ENCODE assay signal across 14 cellular contexts in the genomic region with DNA sequence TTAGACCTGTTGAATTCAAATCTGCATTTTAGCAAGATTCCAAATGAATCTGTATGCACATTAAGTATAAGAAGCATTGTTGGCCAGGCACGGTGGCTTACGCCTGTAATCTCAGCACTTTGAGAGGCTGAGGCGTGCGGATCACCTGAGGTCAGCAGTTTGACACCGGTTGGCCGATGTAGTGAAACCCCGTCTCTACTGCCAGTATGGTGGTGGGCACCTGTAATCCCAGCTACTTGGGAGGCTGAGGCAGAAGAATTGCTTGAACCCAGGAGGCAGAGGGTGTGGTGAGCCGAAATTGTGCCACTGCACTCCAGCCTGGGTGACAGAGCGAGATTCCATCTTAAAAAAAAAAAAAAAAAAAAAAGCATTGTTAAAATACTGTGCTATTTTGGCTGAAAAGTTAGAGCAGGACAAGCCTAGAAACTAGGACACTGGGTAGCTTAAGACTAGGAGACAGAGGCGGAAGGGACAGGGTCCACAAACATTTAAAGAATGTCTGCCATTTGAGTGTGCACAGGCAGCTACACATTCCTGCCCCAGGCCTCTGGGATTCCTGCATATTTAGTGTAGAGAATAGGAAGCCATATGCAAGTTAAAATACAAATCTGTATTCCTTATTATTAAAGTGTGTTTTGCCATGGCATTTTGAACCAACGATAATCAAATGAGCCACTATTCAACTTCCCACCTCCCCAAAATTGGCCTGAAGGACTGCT. TPM values are rescaled to one million over a fixed set of nuclear protein-coding genes. Genes with fewer than 3 reads are reported as not detected.
DNase-seq lines count a peak whose midpoint lies in the region; ATAC-seq, FAIRE-seq and TF ChIP-seq lines count a peak whose summit lies in the region.
"Had no signal": no experiment of that assay in that cellular context is flagged by ENCODE, and none has a peak within 500 bp of the region (broad histone marks: within the 10 kb centered on the region; RNA-seq: fewer than 3 reads in every experiment).

No MANE protein-coding gene starts in this region.

- no TSS peak for BruUV-seq in HCT116 (replicated peaks; lab: Mats Ljungman, UMichigan)
- no TSS peak for BruUV-seq in K562 (replicated peaks; lab: Mats Ljungman, UMichigan)

- H3K9ac ChIP-seq in HCT116 (ENCODE audit: low read length) (peak overlapping the region; percentile 1; the same call in 1 of the 2 replicates), K562 (ENCODE audit: insufficient read depth in 1 of 2, low read depth in 2 of 2, low read length in 2 of 2) (peak overlapping the region in 1 of 2 experiments; percentile 60; a peak in 1 of 4 replicates)

- intact Hi-C loops in HCT116 (cut with micrococcal nuclease): loop anchor here (5.0 kb wide), 1 partner anchor 44 kb away; the partner anchor contains the start of gene EEF1A1
- intact Hi-C loops in K562 (cut with micrococcal nuclease): loop anchor here (1.0 kb wide), 1 partner anchor 45 kb away; the partner anchor contains the start of gene EEF1A1

- no peak overlapping the region for H3K27ac ChIP-seq in HCT116 (ENCODE audit: low read depth, low read length)
- no peak overlapping the region; the same call in 2 of the 3 replicates for H3K27ac ChIP-seq in K562 (ENCODE audit: extremely low read depth, low read depth, low read length)

- H3K36me3 ChIP-seq in HCT116 (ENCODE audit: control insufficient read depth in 1 of 2, insufficient read depth in 2 of 2, low read length in 2 of 2): no peaks in the 10 kb centered on the region
- no peaks in the 10 kb centered on the region for H3K36me3 ChIP-seq in K562 (ENCODE audit: control insufficient read depth, insufficient read depth, low read length)
- H3K36me3 ChIP-seq: left lung had no signal

- peaks cover 26 to 44% of the 10 kb centered on the region in 2 experiments for H3K4me1 ChIP-seq in HCT116 (ENCODE audit: control insufficient read depth in 1 of 2, insufficient read depth in 2 of 2, low read length in 2 of 2)
- H3K4me1 ChIP-seq in K562 (replicated peaks in 1 of 2; ENCODE audit: control insufficient read depth in 2 of 2, insufficient read depth in 2 of 2, low read length in 2 of 2): peaks cover 4 to 19% of the 10 kb centered on the region in 2 experiments; a peak in 4 of 5 replicates

- peak; percentile 57 for DNase-seq in 8988T
- DNase-seq in HCT116 (ENCODE audit: low read depth, low spot score): no peak
- DNase-seq in K562 (ENCODE audit: extremely low read depth in 1 of 4, low spot score in 3 of 4): no peak
- peak; percentile 71 for DNase-seq in kidney tubule cell (ENCODE audit: low spot score)
- no peak for DNase-seq in anterior cingulate cortex (lab: John Stamatoyannopoulos, UW)
- DNase-seq in OCI-M2 (lab: John Stamatoyannopoulos, UW; ENCODE audit: unreplicated experiment): no peak
- no peak for DNase-seq in central memory CD4-positive, alpha-beta T cell
- DNase-seq in Ammon's horn (ENCODE audit: low spot score): no peak
- DNase-seq: activated CD4-positive, CD25-positive, alpha-beta regulatory T cell; activated T-cell treated with anti-CD3 and anti-CD28 coated beads, Interleukin-2, amount 50 U/mL, for 72 hours; cerebellar nuclear complex; left lung; posterior cingulate gyrus; SIG-M5 had no signal

- H2AFZ ChIP-seq in HCT116 (ENCODE audit: low read depth, low read length, poor library complexity, severe bottlenecking): peak overlapping the region; percentile 72
- peak overlapping the region; percentile 87 for H2AFZ ChIP-seq in K562 (ENCODE audit: low read depth, low read length)

- H4K20me1 ChIP-seq in HCT116 (ENCODE audit: insufficient read depth): no peaks in the 10 kb centered on the region
- H4K20me1 ChIP-seq in K562 (replicated peaks; ENCODE audit: control insufficient read depth, insufficient read depth, low read length): no peaks in the 10 kb centered on the region

- POLR2A ChIA-PET in HCT116 (lab: Charles Lee): interaction anchor here (0.7 to 2.3 kb wide), 3 partner anchors 8 to 45 kb away, joined by 3 to 16 read pairs (median 6); partner anchors contain the start of gene EEF1A1
- POLR2A ChIA-PET in K562 (lab: Yijun Ruan, JAX): interaction anchor here (1.1 to 4.3 kb wide), 4 partner anchors 15 to 50 kb away, joined by 4 to 24 read pairs (median 5); partner anchors contain the start of gene EEF1A1

- H3K79me2 ChIP-seq in HCT116 (ENCODE audit: insufficient read depth, low read length) (no peaks in the 10 kb centered on the region), K562 (ENCODE audit: control insufficient read depth, insufficient read depth, low read length) (no peaks in the 10 kb centered on the region)

- WGBS in K562 (ENCODE audit: insufficient coverage, low coverage, missing lambda C conversion rate): 78% methylated on average over 10 of the region's 11 CpGs

- in situ Hi-C loops in K562 (cut with MboI): no loop called here

- TF ChIP-seq CTCF in HCT116 (IDR thresholded peaks at IDR 0.05 in 2 of 3, conservative IDR thresholded peaks at IDR 0.05 in 1 of 3; ENCODE audit: borderline replicate concordance in 1 of 3, insufficient read depth in 1 of 3, low read depth in 2 of 3, low read length in 2 of 3) (no peak), K562 (IDR thresholded peaks at IDR 0.05 in 2 of 3, conservative IDR thresholded peaks at IDR 0.05 in 1 of 3; ENCODE audit: insufficient read depth in 2 of 3, low read depth in 1 of 3, low read length in 3 of 3) (no peak)

- no peak for FAIRE-seq in K562 (lab: Jason Lieb, UNC)

- H3K9me3 ChIP-seq in HCT116 (ENCODE audit: control insufficient read depth in 1 of 2, insufficient read depth in 1 of 2, low read depth in 1 of 2, low read length in 2 of 2) (no peaks in the 10 kb centered on the region), K562 (replicated peaks; ENCODE audit: control insufficient read depth, insufficient read depth, low read depth, low read length) (no peaks in the 10 kb centered on the region)
- H3K9me3 ChIP-seq: left lung had no signal

- H3K27me3 ChIP-seq in HCT116 (ENCODE audit: insufficient read depth, low read length): no peaks in the 10 kb centered on the region
- H3K27me3 ChIP-seq in K562 (ENCODE audit: control insufficient read depth in 2 of 2, insufficient read depth in 2 of 2, low read length in 2 of 2): no peaks in the 10 kb centered on the region
- H3K27me3 ChIP-seq: left lung had no signal

- TF ChIP-seq RAD21 in HCT116 (IDR thresholded peaks at IDR 0.05; ENCODE audit: low read depth) (no peak), K562 (CRISPR knock-in tag; conservative IDR thresholded peaks at IDR 0.05 in 1 of 2, IDR thresholded peaks at IDR 0.05 in 1 of 2) (no peak)

- no peaks in the 10 kb centered on the region for H3K9me2 ChIP-seq in HCT116 (ENCODE audit: insufficient read depth)

- TF ChIP-seq EP300 in K562 (IDR thresholded peaks at IDR 0.05; ENCODE audit: low read length): no peak

- H3K4me3 ChIP-seq in HCT116 (replicated peaks in 1 of 2; ENCODE audit: low read depth in 1 of 2, low read length in 2 of 2): no peak overlapping the region
- H3K4me3 ChIP-seq in K562: no peak overlapping the region
- H3K4me3 ChIP-seq: left lung had no signal

- RAD21 ChIA-PET in HCT116 (lab: Charles Lee; ENCODE audit: low non-redundant PET in 1 of 2, low total read pairs in 2 of 2, uncharacterized antibody in 2 of 2, unreplicated experiment in 2 of 2): no interaction called here

- H3K4me2 ChIP-seq in HCT116 (ENCODE audit: low read length) (peak overlapping the region; percentile 64), K562 (ENCODE audit: insufficient read depth, low read length) (peak overlapping the region; percentile 65; the same call in 1 of the 2 replicates)

- CTCF ChIA-PET in HCT116 (lab: Charles Lee) (interaction anchor here (1.1 to 1.9 kb wide), 3 partner anchors 9 to 45 kb away, joined by 3 to 4 read pairs (median 3); partner anchors contain the start of gene EEF1A1), K562 (lab: Yijun Ruan, JAX; ENCODE audit: low intra/inter-chr PET ratio) (no interaction called here)

- no peaks in the 10 kb centered on the region for H3K9me1 ChIP-seq in K562 (ENCODE audit: control insufficient read depth, insufficient read depth, low read length)

- TF ChIP-seq POLR2A in HCT116 (IDR thresholded peaks at IDR 0.05; ENCODE audit: borderline replicate concordance, extremely low read depth, insufficient read depth, insufficient read length): no peak
- no peak for TF ChIP-seq POLR2A in K562 (conservative IDR thresholded peaks at IDR 0.05)

- ATAC-seq in HCT116 (no peak), K562 (no peak; the same call in 2 of the 3 replicates)
- ATAC-seq: activated T-cell treated with anti-CD3 and anti-CD28 coated beads, Interleukin-2, amount 50 U/mL, for 72 hours had no signal

TF ChIP-seq in HCT116, 20 proteins besides CTCF, POLR2A, EP300 and RAD21 (continues in another document):
- TF ChIP-seq YY1 (IDR thresholded peaks at IDR 0.05; ENCODE audit: extremely low read depth, insufficient replicate concordance, low read depth, low read length) (no peak), ZFX (IDR thresholded peaks at IDR 0.05) (no peak), JUND (IDR thresholded peaks at IDR 0.05) (no peak), EZH2 (IDR thresholded peaks at IDR 0.05) (no peak)

TF ChIP-seq in K562, 482 proteins besides CTCF, POLR2A, EP300 and RAD21 (continues in another document):
- TF ChIP-seq ZNF224 (CRISPR knock-in tag; IDR thresholded peaks at IDR 0.05): no peak
- no peak for TF ChIP-seq CXXC5 (CRISPR knock-in tag; IDR thresholded peaks at IDR 0.05)

RNA-seq across cellular contexts. Expression of gene EEF1A1, which starts 45.1 kb away (rescaled TPM):
- total RNA-seq in HCT116 (2021; ENCODE audit: unreplicated experiment) (12,560 TPM), K562 (2014; rRNA removed) (8,400 and 9,577 TPM in 2 replicates), K562 (2014; rRNA removed; fragmentation: Illumina TruSeq; extraction: Trizol) (12,995 and 14,391 TPM in 2 replicates), K562 (2015; rRNA removed; fragmentation: Illumina TruSeq; extraction: Trizol) (12,931 and 13,052 TPM in 2 replicates), K562 (2021) (11,082 and 11,449 TPM in 2 replicates)
- 13,732 and 15,309 TPM in 2 replicates for polyA plus RNA-seq in HCT116 (2012)
- total RNA-seq in K562 (2011; cell fraction: chromatin; rRNA removed; ENCODE audit: low replicate concordance): 1,932 and 2,326 TPM in 2 replicates
- total RNA-seq in K562 (2011; cell fraction: nucleolus; rRNA removed): 1,765 and 1,966 TPM in 2 replicates
- total RNA-seq in K562 (2011; cell fraction: nucleoplasm; rRNA removed): 2,955 and 4,950 TPM in 2 replicates
- polyA plus RNA-seq in K562 (2011; rRNA removed) (17,323 and 19,925 TPM in 2 replicates), K562 (2014; fragmentation: Illumina TruSeq; extraction: Trizol) (11,237 and 11,368 TPM in 2 replicates), K562 (2014; fragmentation: Nextera tagmentation; extraction: Ambion mirVana) (1,000 to 10,000 TPM; 6,453 to 7,909 TPM), K562 (2014; rRNA removed) (9,792 and 9,810 TPM in 2 replicates)
- 8,489 and 17,996 TPM in 2 replicates for polyA plus RNA-seq in K562 (2011; cell fraction: cytosol; rRNA removed)
- polyA plus RNA-seq in K562 (2011; cell fraction: nucleus; rRNA removed): 2,973 and 6,796 TPM in 2 replicates
- 12,775 and 16,724 TPM in 2 replicates for polyA plus RNA-seq in K562 (2012)
- polyA minus RNA-seq in K562 (2011; rRNA and poly(A)+ RNA removed): 13,120 and 13,707 TPM in 2 replicates
- 5,589 and 5,926 TPM in 2 replicates for polyA minus RNA-seq in K562 (2011; cell fraction: cytosol; rRNA and poly(A)+ RNA removed)
- 792 and 2,209 TPM in 2 replicates for polyA minus RNA-seq in K562 (2011; cell fraction: nucleus; rRNA and poly(A)+ RNA removed)

Comparison
In these comparisons a context has a peak if more than half of its experiments do, and no peak if none do; other contexts are left out.
1. DNase-seq: peak in 8988T (single experiment) and kidney tubule cell (single experiment); none in HCT116 (single experiment), K562 (0 of 4), anterior cingulate cortex (0 of 58), OCI-M2 (single experiment), central memory CD4-positive, alpha-beta T cell (single experiment) and Ammon's horn (single experiment).